ENCODE assay signal across 25 cellular contexts in the genomic region with DNA sequence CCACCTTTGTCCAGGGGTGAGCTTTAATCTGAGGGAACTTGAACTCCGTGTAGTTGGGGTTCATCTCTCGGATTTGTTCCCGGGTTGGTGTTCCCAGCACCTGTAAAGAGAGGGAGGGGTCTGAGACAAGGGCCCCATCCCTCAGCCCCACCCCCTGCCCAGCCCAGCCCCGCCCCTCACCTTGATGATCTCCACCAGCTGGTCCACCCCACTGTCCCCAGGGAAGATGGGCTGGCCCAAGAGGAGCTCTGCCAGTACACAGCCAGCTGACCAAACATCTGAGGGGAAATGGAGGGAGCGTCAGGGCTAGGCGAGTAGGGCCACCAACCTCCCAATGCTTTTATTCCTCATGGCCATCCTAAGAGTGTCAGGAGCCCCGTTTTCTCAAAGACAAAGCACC. TPM values are rescaled to one million over a fixed set of nuclear protein-coding genes. Genes with fewer than 3 reads are reported as not detected.
DNase-seq lines count a peak whose midpoint lies in the region; ATAC-seq and TF ChIP-seq lines count a peak whose summit lies in the region.
"Had no signal": no experiment of that assay in that cellular context is flagged by ENCODE, and none has a peak within 500 bp of the region (broad histone marks: within the 10 kb centered on the region; RNA-seq: fewer than 3 reads in every experiment).

No MANE protein-coding gene starts in this region.

- H3K9me3 ChIP-seq in mammary epithelial cell (replicated peaks; ENCODE audit: insufficient read depth, low read length) (no peaks in the 10 kb centered on the region), MM.1S (replicated peaks; ENCODE audit: insufficient read depth, low read length) (no peaks in the 10 kb centered on the region)
- H3K9me3 ChIP-seq: BLaER1, heart left ventricle, spleen had no signal

- H3F3A ChIP-seq in MM.1S (ENCODE audit: insufficient read depth, low read length), result no peaks in the 10 kb centered on the region

- TF ChIP-seq CTCF in MCF 10A (IDR thresholded peaks at IDR 0.05; ENCODE audit: unreplicated experiment), result no peak
- TF ChIP-seq CTCF in mammary epithelial cell (conservative IDR thresholded peaks at IDR 0.05 in 1 of 2, IDR thresholded peaks at IDR 0.05 in 1 of 2; ENCODE audit: extremely low read depth in 1 of 2, insufficient read depth in 1 of 2, low read depth in 1 of 2, low read length in 2 of 2), result no peak
- no peak for TF ChIP-seq CTCF in endothelial cell (IDR thresholded peaks at IDR 0.05; ENCODE audit: unreplicated experiment)
- no peak for TF ChIP-seq CTCF in MM.1S (IDR thresholded peaks at IDR 0.05; ENCODE audit: low read length)

- dilution Hi-C loops in mammary epithelial cell (cut with HindIII; ENCODE audit: low sequenced_read_pairs), result loop anchor here (5.0 kb wide), 1 partner anchor 99 kb away; no protein-coding TSS in a partner anchor

- 46% methylated on average over 4 of the region's 7 CpGs for WGBS in mammary epithelial cell (ENCODE audit: low coverage, missing lambda C conversion rate)

- BruUV-seq in MCF 10A (replicated peaks; lab: Mats Ljungman, UMichigan), result no TSS peak
- no TSS peak for BruUV-seq in mammary epithelial cell (replicated peaks; lab: Mats Ljungman, UMichigan)

- CTCF ChIA-PET in MCF 10A (lab: Yijun Ruan, JAX), result interaction anchor here (1.4 to 2.0 kb wide), 2 partner anchors 12 to 124 kb away, joined by 5 to 6 read pairs; no protein-coding TSS in a partner anchor
- CTCF ChIA-PET in mammary epithelial cell (lab: Charles Lee; ENCODE audit: low non-redundant PET), result no interaction called here

- H3K9me2 ChIP-seq in MM.1S (replicated peaks; ENCODE audit: insufficient read depth, low read length), result no peaks in the 10 kb centered on the region

- DNase-seq in MCF 10A (ENCODE audit: unreplicated experiment) (no peak), mammary epithelial cell (no peak), NCI-H69 (lab: John Stamatoyannopoulos, UW) (peak; percentile 43), endothelial cell (ENCODE audit: low spot score) (no peak), amygdala (lab: John Stamatoyannopoulos, UW) (no peak), MM.1S (no peak)
- no peak for DNase-seq in stimulated activated effector memory CD8-positive, alpha-beta T cell treated with anti-CD3 and anti-CD28 coated beads, Interleukin-12 subunit alpha, Interleukin-12 subunit beta, amount 100 ng/mL, for 72 hours (ENCODE audit: low spot score in 2 of 2)
- DNase-seq: ACHN; activated gamma-delta T cell; brain microvascular endothelial cell; effector CD4-positive, alpha-beta T cell; heart left ventricle; left cardiac atrium; mesenchymal stem cell; naive B cell; NCI-H1436; NCI-H2171; NCI-H748 treated with DMSO at 0.1 percent for 48 hours; occipital lobe; spleen; stimulated activated CD4-positive, alpha-beta T cell treated with anti-CD3 and anti-CD28 coated beads, Interleukin-2, amount 100 ng/mL, for 48 hours; T1000 had no signal

- no peaks in the 10 kb centered on the region for H3K27me3 ChIP-seq in mammary epithelial cell (ENCODE audit: insufficient read depth, low read length)
- no peaks in the 10 kb centered on the region for H3K27me3 ChIP-seq in MM.1S (replicated peaks; ENCODE audit: insufficient read depth, low read length)
- H3K27me3 ChIP-seq: BLaER1, brain microvascular endothelial cell, heart left ventricle, spleen had no signal

- H4K20me1 ChIP-seq in mammary epithelial cell (ENCODE audit: insufficient read depth, low read length) (no peaks in the 10 kb centered on the region), MM.1S (ENCODE audit: insufficient read depth, low read length) (no peaks in the 10 kb centered on the region)

- H3K27ac ChIP-seq in mammary epithelial cell (ENCODE audit: insufficient read depth, low read depth, low read length), result no peak overlapping the region
- H3K27ac ChIP-seq in MM.1S (ENCODE audit: low read length), result no peak overlapping the region
- H3K27ac ChIP-seq: BLaER1, brain microvascular endothelial cell, heart left ventricle had no signal

- H3K9me3 Mint-ChIP-seq in MCF 10A (ENCODE audit: unreplicated experiment) (no peaks in the 10 kb centered on the region), endothelial cell (ENCODE audit: unreplicated experiment) (no peaks in the 10 kb centered on the region)
- H3K9me3 Mint-ChIP-seq in stimulated activated effector memory CD8-positive, alpha-beta T cell treated with anti-CD3 and anti-CD28 coated beads, Interleukin-12 subunit alpha, Interleukin-12 subunit beta, amount 100 ng/mL, for 72 hours, result no peaks in the 10 kb centered on the region
- H3K9me3 Mint-ChIP-seq: naive B cell; stimulated activated memory B cell treated with anti-CD40 and anti-IgM and Interleukin-4, amounts not matched to agents 10 μg/mL and 1 μg/mL and 100 μg/mL, for 72 hours had no signal

- H3K4me3 ChIP-seq in mammary epithelial cell (replicated peaks in 1 of 3; ENCODE audit: insufficient read depth in 1 of 3, low read depth in 2 of 3, low read length in 3 of 3) (no peak overlapping the region), MM.1S (ENCODE audit: low read length) (no peak overlapping the region)
- H3K4me3 ChIP-seq: BLaER1, heart left ventricle, spleen had no signal

- no peak overlapping the region for H2AFZ ChIP-seq in mammary epithelial cell (ENCODE audit: low read depth, low read length)
- no peak overlapping the region for H2AFZ ChIP-seq in MM.1S (ENCODE audit: low read length)

- H3K79me2 ChIP-seq in mammary epithelial cell (ENCODE audit: insufficient read depth, low read length), result peaks cover 64% of the 10 kb centered on the region
- peaks cover 25% of the 10 kb centered on the region for H3K79me2 ChIP-seq in MM.1S (ENCODE audit: low read length)

- POLR2A ChIA-PET in MCF 10A (lab: Yijun Ruan, JAX), result interaction anchor here (0.9 kb wide), 1 partner anchor 10 kb away, joined by 3 read pairs; a partner anchor contains a TSS

- H3K36me3 Mint-ChIP-seq in MCF 10A (ENCODE audit: insufficient read depth, unreplicated experiment) (peaks cover 83% of the 10 kb centered on the region), endothelial cell (ENCODE audit: low read depth, unreplicated experiment) (peaks cover 31% of the 10 kb centered on the region)
- H3K36me3 Mint-ChIP-seq in stimulated activated effector memory CD8-positive, alpha-beta T cell treated with anti-CD3 and anti-CD28 coated beads, Interleukin-12 subunit alpha, Interleukin-12 subunit beta, amount 100 ng/mL, for 72 hours, result peaks cover 97% of the 10 kb centered on the region

- H3K27me3 Mint-ChIP-seq in MCF 10A (ENCODE audit: insufficient read depth, unreplicated experiment), result no peaks in the 10 kb centered on the region
- peaks cover 4% of the 10 kb centered on the region for H3K27me3 Mint-ChIP-seq in endothelial cell (ENCODE audit: unreplicated experiment)
- H3K27me3 Mint-ChIP-seq: naive B cell; stimulated activated memory B cell treated with anti-CD40 and anti-IgM and Interleukin-4, amounts not matched to agents 10 μg/mL and 1 μg/mL and 100 μg/mL, for 72 hours had no signal

- intact Hi-C loops in MCF 10A (cut with micrococcal nuclease), result no loop called here
- intact Hi-C loops in mammary epithelial cell (cut with micrococcal nuclease), result no loop called here

- no peak for ATAC-seq in stimulated activated effector memory CD8-positive, alpha-beta T cell treated with anti-CD3 and anti-CD28 coated beads, Interleukin-12 subunit alpha, Interleukin-12 subunit beta, amount 100 ng/mL, for 72 hours
- no peak for ATAC-seq in GM18867 (IDR thresholded peaks at IDR 0.05; ENCODE audit: unreplicated experiment)
- ATAC-seq: left cardiac atrium; stimulated activated memory B cell treated with anti-CD40 and anti-IgM and Interleukin-4, amounts not matched to agents 10 μg/mL and 1 μg/mL and 100 μg/mL, for 72 hours had no signal

- H3K4me3 Mint-ChIP-seq in MCF 10A (ENCODE audit: unreplicated experiment), result no peak overlapping the region
- H3K4me3 Mint-ChIP-seq in endothelial cell (ENCODE audit: unreplicated experiment), result peak overlapping the region; percentile 47
- H3K4me3 Mint-ChIP-seq in stimulated activated effector memory CD8-positive, alpha-beta T cell treated with anti-CD3 and anti-CD28 coated beads, Interleukin-12 subunit alpha, Interleukin-12 subunit beta, amount 100 ng/mL, for 72 hours, result no peak overlapping the region
- H3K4me3 Mint-ChIP-seq: stimulated activated memory B cell treated with anti-CD40 and anti-IgM and Interleukin-4, amounts not matched to agents 10 μg/mL and 1 μg/mL and 100 μg/mL, for 72 hours had no signal

- H3K9ac ChIP-seq in mammary epithelial cell (ENCODE audit: insufficient read depth, low read length) (no peak overlapping the region), MM.1S (ENCODE audit: low read length) (no peak overlapping the region)
- H3K9ac ChIP-seq: BLaER1 had no signal

- H3K4me2 ChIP-seq in mammary epithelial cell (ENCODE audit: insufficient read depth, low read depth, low read length) (no peak overlapping the region), MM.1S (ENCODE audit: low read depth, low read length) (no peak overlapping the region)
- H3K4me2 ChIP-seq: BLaER1 had no signal

- peak overlapping the region; percentile 66 for H3K27ac Mint-ChIP-seq in MCF 10A (ENCODE audit: low read depth, unreplicated experiment)
- no peak overlapping the region for H3K27ac Mint-ChIP-seq in endothelial cell (ENCODE audit: unreplicated experiment)
- peak overlapping the region; percentile 56 for H3K27ac Mint-ChIP-seq in stimulated activated effector memory CD8-positive, alpha-beta T cell treated with anti-CD3 and anti-CD28 coated beads, Interleukin-12 subunit alpha, Interleukin-12 subunit beta, amount 100 ng/mL, for 72 hours
- H3K27ac Mint-ChIP-seq: stimulated activated memory B cell treated with anti-CD40 and anti-IgM and Interleukin-4, amounts not matched to agents 10 μg/mL and 1 μg/mL and 100 μg/mL, for 72 hours had no signal

- in situ Hi-C loops in mammary epithelial cell (cut with MboI; ENCODE audit: low sequenced_read_pairs in 2 of 2), result no loop called here

- H3K4me1 ChIP-seq in mammary epithelial cell (ENCODE audit: insufficient read depth, low read length) (no peaks in the 10 kb centered on the region), MM.1S (ENCODE audit: low read length) (no peaks in the 10 kb centered on the region)

- H3K36me3 ChIP-seq in mammary epithelial cell (ENCODE audit: insufficient read depth, low read length), result peaks cover 41% of the 10 kb centered on the region
- H3K36me3 ChIP-seq in MM.1S (replicated peaks; ENCODE audit: insufficient read depth, low read length), result no peaks in the 10 kb centered on the region

- H3K4me1 Mint-ChIP-seq in MCF 10A (ENCODE audit: insufficient read depth, unreplicated experiment) (no peaks in the 10 kb centered on the region), endothelial cell (ENCODE audit: unreplicated experiment) (no peaks in the 10 kb centered on the region)
- H3K4me1 Mint-ChIP-seq in stimulated activated effector memory CD8-positive, alpha-beta T cell treated with anti-CD3 and anti-CD28 coated beads, Interleukin-12 subunit alpha, Interleukin-12 subunit beta, amount 100 ng/mL, for 72 hours, result peaks cover 45% of the 10 kb centered on the region

RNA-seq across cellular contexts. Expression of a gene that starts 9.3 kb away (rescaled TPM):
- total RNA-seq in MCF 10A (2022), result 53.5 and 54.5 TPM in 2 replicates
- 10 to 100 TPM; 29.3 to 61.9 TPM for total RNA-seq in mammary epithelial cell
- 42.9 TPM for polyA plus RNA-seq in mammary epithelial cell
- polyA minus RNA-seq in mammary epithelial cell, result 52.4 TPM
- total RNA-seq in endothelial cell (ENCODE audit: unreplicated experiment), result 54.4 TPM

RNA-seq across cellular contexts. Expression of a gene that starts 13.0 kb away (rescaled TPM):
- 11.5 and 12.3 TPM in 2 replicates for total RNA-seq in MCF 10A (2022)
- 10 to 100 TPM; 11.2 to 15.8 TPM for total RNA-seq in mammary epithelial cell
- 8.6 TPM for polyA plus RNA-seq in mammary epithelial cell
- 22.8 TPM for polyA minus RNA-seq in mammary epithelial cell
- total RNA-seq in endothelial cell (ENCODE audit: unreplicated experiment), result 13.9 TPM

RNA-seq across cellular contexts. Expression of a gene that starts 15.6 kb away (rescaled TPM):
- total RNA-seq in MCF 10A (2022) (28.5 and 31.2 TPM in 2 replicates), mammary epithelial cell (10 to 100 TPM; 17.3 to 32.3 TPM), endothelial cell (ENCODE audit: unreplicated experiment) (27.1 TPM)
- polyA plus RNA-seq in mammary epithelial cell, result 31.8 TPM
- polyA minus RNA-seq in mammary epithelial cell, result 13.2 TPM

RNA-seq across cellular contexts. Expression of a gene that starts 21.8 kb away (rescaled TPM):
- total RNA-seq in MCF 10A (2022) (27.8 and 35.1 TPM in 2 replicates), mammary epithelial cell (100 to 1,000 TPM; 101 to 139 TPM), endothelial cell (ENCODE audit: unreplicated experiment) (109 TPM)
- polyA plus RNA-seq in mammary epithelial cell, result 86.1 TPM
- polyA minus RNA-seq in mammary epithelial cell, result 36.6 TPM

RNA-seq across cellular contexts. Expression of a gene that starts 35.9 kb away (rescaled TPM):
- total RNA-seq in MCF 10A (2022) (66.9 and 67.9 TPM in 2 replicates), mammary epithelial cell (10 to 100 TPM; 37.0 to 91.0 TPM), endothelial cell (ENCODE audit: unreplicated experiment) (85.7 TPM)
- 19.4 TPM for polyA plus RNA-seq in mammary epithelial cell
- 24.7 TPM for polyA minus RNA-seq in mammary epithelial cell
